In genomic region chr7:75737856-75738603, GRCh38 we compare ENCODE assay signal across 8 cellular contexts. TPM values are rescaled to one million over a fixed set of nuclear protein-coding genes. Genes with fewer than 3 reads are reported as not detected.
DNase-seq lines count a peak whose midpoint lies in the region; ATAC-seq, FAIRE-seq and TF ChIP-seq lines count a peak whose summit lies in the region.

No MANE protein-coding gene starts in this region.

- TF ChIP-seq RAD21 in HepG2 (CRISPR knock-in tag; IDR thresholded peaks at IDR 0.05), result no peak

- H3K79me2 ChIP-seq in astrocyte (ENCODE audit: insufficient read depth, low read length) (peaks cover 3% of the 10 kb centered on the region), HepG2 (ENCODE audit: insufficient read depth, low read length) (no peaks in the 10 kb centered on the region)

- peaks cover 7% of the 10 kb centered on the region; the same call in 1 of the 2 replicates for H4K20me1 ChIP-seq in BLaER1
- H4K20me1 ChIP-seq in astrocyte (ENCODE audit: insufficient read depth, low read length), result no peaks in the 10 kb centered on the region
- no peaks in the 10 kb centered on the region for H4K20me1 ChIP-seq in HepG2 (ENCODE audit: insufficient read depth, low read length)

- in situ Hi-C loops in HepG2 (cut with HindIII; ENCODE audit: extremely low pct_ligation_motif_present, low pct_unique_long_range_greater_than_20kb) (no loop called here), GM13977 (cut with MboI; ENCODE audit: low pct_unique_long_range_greater_than_20kb, low sequenced_read_pairs, unreplicated experiment) (no loop called here)

- peak overlapping the region; percentile 98 for H3K4me2 ChIP-seq in BLaER1
- H3K4me2 ChIP-seq in astrocyte (ENCODE audit: low read length), result peak overlapping the region; percentile 100
- H3K4me2 ChIP-seq in HepG2 (ENCODE audit: low read depth, low read length), result peak overlapping the region; percentile 91

- FAIRE-seq in astrocyte (lab: Jason Lieb, UNC) (no peak), HepG2 (lab: Jason Lieb, UNC) (no peak)

- H3K4me1 Mint-ChIP-seq in HFFc6 (ENCODE audit: low read depth), result peaks cover 41% of the 10 kb centered on the region
- H3K4me1 Mint-ChIP-seq in astrocyte (ENCODE audit: low read depth, unreplicated experiment), result peaks cover 7% of the 10 kb centered on the region

- H3K27ac ChIP-seq in BLaER1, result peak overlapping the region; percentile 82
- peak overlapping the region; percentile 56 for H3K27ac ChIP-seq in astrocyte (ENCODE audit: low read depth, low read length)
- H3K27ac ChIP-seq in HepG2 (ENCODE audit: extremely low read length, insufficient read depth, low read length), result no peak overlapping the region
- no peak overlapping the region for H3K27ac ChIP-seq in thymus (ENCODE audit: low read depth)

- H3K9ac ChIP-seq in BLaER1, result peak overlapping the region; percentile 86
- peak overlapping the region; percentile 92 for H3K9ac ChIP-seq in astrocyte (ENCODE audit: low read length)
- H3K9ac ChIP-seq in HepG2 (ENCODE audit: insufficient read depth, low read depth, low read length), result peak overlapping the region; percentile 78

- peak; percentile 11 for DNase-seq in HFFc6
- DNase-seq in astrocyte (ENCODE audit: low read depth), result no peak
- no peak for DNase-seq in HepG2 (ENCODE audit: low spot score)
- DNase-seq in HK-2 (ENCODE audit: unreplicated experiment), result no peak
- DNase-seq in GM13977 (ENCODE audit: low spot score), result no peak

- H3K4me1 ChIP-seq in BLaER1 (peaks cover 71% of the 10 kb centered on the region), astrocyte (ENCODE audit: insufficient read depth, low read length) (peaks cover 22% of the 10 kb centered on the region), HepG2 (ENCODE audit: insufficient read depth, low read length) (peaks cover 38% of the 10 kb centered on the region), thymus (ENCODE audit: control insufficient read depth, insufficient read depth, low read length) (peaks cover 5% of the 10 kb centered on the region)

- H3K9me3 Mint-ChIP-seq in HFFc6, result no peaks in the 10 kb centered on the region
- no peaks in the 10 kb centered on the region for H3K9me3 Mint-ChIP-seq in astrocyte (ENCODE audit: unreplicated experiment)

- TF ChIP-seq POLR2A in HepG2 (IDR thresholded peaks at IDR 0.05; ENCODE audit: insufficient read depth in 1 of 2, low read depth in 2 of 2, low read length in 2 of 2), result no peak

- H3K36me3 ChIP-seq in BLaER1 (peaks cover 10% of the 10 kb centered on the region; the same call in 1 of the 2 replicates), astrocyte (ENCODE audit: insufficient read depth, low read length) (no peaks in the 10 kb centered on the region), HepG2 (replicated peaks in 1 of 2; ENCODE audit: control insufficient read depth in 1 of 2, insufficient read depth in 2 of 2, low read length in 2 of 2) (no peaks in the 10 kb centered on the region), thymus (ENCODE audit: control insufficient read depth, insufficient read depth) (no peaks in the 10 kb centered on the region)

- H2AFZ ChIP-seq in astrocyte (ENCODE audit: low read depth, low read length) (peak overlapping the region; percentile 98), HepG2 (ENCODE audit: low read length) (no peak overlapping the region)

- peak overlapping the region; percentile 93 for H3K4me3 Mint-ChIP-seq in HFFc6
- H3K4me3 Mint-ChIP-seq in astrocyte (ENCODE audit: unreplicated experiment), result peak overlapping the region; percentile 92

- 3% methylated on average over 15 of the region's 18 CpGs for WGBS in HepG2 (ENCODE audit: low lambda C conversion rate)
- whole genome bisulfite sequencing in thymus, result 20% methylated on average over 18 of the region's 18 CpGs

- intact Hi-C loops in HepG2 (cut with micrococcal nuclease; ENCODE audit: unreplicated experiment), result no loop called here

- TF ChIP-seq EP300 in HepG2 (IDR thresholded peaks at IDR 0.05; ENCODE audit: low read depth in 2 of 2, low read length in 2 of 2) (no peak), HepG2 (CRISPR knock-in tag; IDR thresholded peaks at IDR 0.05; ENCODE audit: borderline replicate concordance) (no peak)

- no peaks in the 10 kb centered on the region for H3K9me3 ChIP-seq in BLaER1
- H3K9me3 ChIP-seq in astrocyte (ENCODE audit: insufficient read depth, low read depth, low read length), result no peaks in the 10 kb centered on the region
- no peaks in the 10 kb centered on the region for H3K9me3 ChIP-seq in HepG2 (ENCODE audit: low read length)
- no peaks in the 10 kb centered on the region for H3K9me3 ChIP-seq in thymus (ENCODE audit: control insufficient read depth)

- BruUV-seq in HepG2 (replicated peaks; lab: Mats Ljungman, UMichigan), result no TSS peak

- peak overlapping the region; percentile 94 for H3K4me3 ChIP-seq in BLaER1
- H3K4me3 ChIP-seq in astrocyte (ENCODE audit: insufficient read depth, low read depth, low read length), result peak overlapping the region; percentile 91
- H3K4me3 ChIP-seq in HepG2 (replicated peaks in 1 of 3; ENCODE audit: insufficient read depth in 1 of 3, low read depth in 2 of 3, low read length in 3 of 3), result peak overlapping the region; percentile 86 to 96 (median 95)
- peak overlapping the region; percentile 58 for H3K4me3 ChIP-seq in thymus (ENCODE audit: low read length)

- peak overlapping the region; percentile 74 for H3K27ac Mint-ChIP-seq in HFFc6
- H3K27ac Mint-ChIP-seq in astrocyte (ENCODE audit: unreplicated experiment), result no peak overlapping the region

- no peak for TF ChIP-seq CTCF in HFFc6 (IDR thresholded peaks at IDR 0.05)
- TF ChIP-seq CTCF in astrocyte (IDR thresholded peaks at IDR 0.05; ENCODE audit: insufficient read depth, low read depth, low read length), result no peak
- no peak for TF ChIP-seq CTCF in HepG2 (CRISPR knock-in tag; IDR thresholded peaks at IDR 0.05)
- no peak for TF ChIP-seq CTCF in GM13977 (IDR thresholded peaks at IDR 0.05; ENCODE audit: extremely low read depth, insufficient read depth, missing control alignments)

- POLR2A ChIA-PET in HepG2 (lab: Yijun Ruan, JAX), result interaction anchor here (1.6 kb wide), 1 partner anchor 61 kb away, joined by 5 read pairs; no protein-coding TSS in a partner anchor

- CTCF ChIA-PET in HepG2 (lab: Yijun Ruan, JAX; ENCODE audit: low intra/inter-chr PET ratio, low total read pairs), result no interaction called here

- H3K27me3 ChIP-seq in BLaER1, result no peaks in the 10 kb centered on the region
- H3K27me3 ChIP-seq in astrocyte (ENCODE audit: insufficient read depth, low read length), result no peaks in the 10 kb centered on the region
- H3K27me3 ChIP-seq in HepG2 (ENCODE audit: control insufficient read depth in 1 of 2, insufficient read depth in 2 of 2, low read length in 2 of 2), result no peaks in the 10 kb centered on the region; a peak in 1 of 5 replicates
- peaks cover 4% of the 10 kb centered on the region for H3K27me3 ChIP-seq in thymus (ENCODE audit: control insufficient read depth, insufficient read depth)

- H3K36me3 Mint-ChIP-seq in HFFc6 (ENCODE audit: low read depth), result no peaks in the 10 kb centered on the region
- no peaks in the 10 kb centered on the region for H3K36me3 Mint-ChIP-seq in astrocyte (ENCODE audit: low read depth, unreplicated experiment)

- ATAC-seq in HepG2 (no peak), HG03039 (IDR thresholded peaks at IDR 0.05; ENCODE audit: unreplicated experiment) (no peak)

- H3K27me3 Mint-ChIP-seq in HFFc6 (ENCODE audit: insufficient read depth) (peaks cover 3% of the 10 kb centered on the region; the same call in 1 of the 2 replicates), astrocyte (ENCODE audit: low read depth, unreplicated experiment) (peaks cover 3% of the 10 kb centered on the region)

RNA-seq across cellular contexts. Expression of gene HIP1, which starts 0.7 kb away (rescaled TPM):
- total RNA-seq in HFFc6 (2021; fragmentation: NEBNext Ultra II Directional; extraction: Animal tissue kit (Norgen Biotek cat#: 25700)), result 10 to 100 TPM; 15.1 to 32.2 (median 28.7) TPM
- total RNA-seq in astrocyte (14.0 and 15.4 TPM in 2 replicates), HepG2 (2016; rRNA removed; fragmentation: Illumina TruSeq; extraction: Trizol) (4.5 and 8.6 TPM in 2 replicates)
- 1.3 TPM in 2 replicates for total RNA-seq in HepG2 (2016; cell fraction: cytosol; rRNA removed; fragmentation: Illumina TruSeq; extraction: Trizol; ENCODE audit: low read depth)
- 4.2 and 4.3 TPM in 2 replicates for total RNA-seq in HepG2 (2016; cell fraction: insoluble cytoplasmic fraction; rRNA removed; fragmentation: Illumina TruSeq; extraction: Trizol)
- 1.5 and 2.5 TPM in 2 replicates for total RNA-seq in HepG2 (2016; cell fraction: membrane; rRNA removed; fragmentation: Illumina TruSeq; extraction: Trizol)
- total RNA-seq in HepG2 (2016; cell fraction: nucleus; rRNA removed; fragmentation: Illumina TruSeq; extraction: Trizol), result 4.3 and 7.1 TPM in 2 replicates
- polyA plus RNA-seq in HepG2 (2011; rRNA removed) (6.2 TPM in 2 replicates), thymus (3.5 TPM)
- polyA plus RNA-seq in HepG2 (2011; cell fraction: cytosol; rRNA removed), result 4.0 and 5.3 TPM in 2 replicates
- polyA plus RNA-seq in HepG2 (2011; cell fraction: nucleus; rRNA removed), result 5.9 and 7.6 TPM in 2 replicates
- polyA plus RNA-seq in HepG2 (2012), result 3.9 and 4.2 TPM in 2 replicates
- polyA plus RNA-seq in HepG2 (2016; cell fraction: cytosol; fragmentation: Illumina TruSeq; extraction: Trizol; ENCODE audit: low read depth), result 1.1 and 1.5 TPM in 2 replicates
- polyA plus RNA-seq in HepG2 (2016; cell fraction: insoluble cytoplasmic fraction; fragmentation: Illumina TruSeq; extraction: Trizol; ENCODE audit: low read depth), result 3.4 and 4.0 TPM in 2 replicates
- 1.0 and 1.9 TPM in 2 replicates for polyA plus RNA-seq in HepG2 (2016; cell fraction: membrane; fragmentation: Illumina TruSeq; extraction: Trizol; ENCODE audit: low read depth)
- polyA plus RNA-seq in HepG2 (2016; cell fraction: nucleus; fragmentation: Illumina TruSeq; extraction: Trizol; ENCODE audit: insufficient read depth, low read depth), result 5.3 and 6.5 TPM in 2 replicates
- polyA minus RNA-seq in HepG2 (2011; rRNA and poly(A)+ RNA removed; ENCODE audit: low replicate concordance), result 20.5 and 48.7 TPM in 2 replicates
- polyA minus RNA-seq in HepG2 (2011; cell fraction: cytosol; rRNA and poly(A)+ RNA removed), result 5.5 and 6.4 TPM in 2 replicates
- 11.1 and 11.6 TPM in 2 replicates for polyA minus RNA-seq in HepG2 (2011; cell fraction: nucleus; rRNA and poly(A)+ RNA removed)

RNA-seq across cellular contexts. Expression of gene CCL26, which starts 34.0 kb away (rescaled TPM):
- 1 to 10 TPM; 2.9 to 6.3 (median 4.4) TPM for total RNA-seq in HFFc6 (2021; fragmentation: NEBNext Ultra II Directional; extraction: Animal tissue kit (Norgen Biotek cat#: 25700))
- total RNA-seq in astrocyte, result not detected in 2 replicates
- not detected in 2 replicates for total RNA-seq in HepG2 (2016; rRNA removed; fragmentation: Illumina TruSeq; extraction: Trizol)
- total RNA-seq in HepG2 (2016; cell fraction: cytosol; rRNA removed; fragmentation: Illumina TruSeq; extraction: Trizol; ENCODE audit: low read depth), result not detected in 2 replicates
- 0.26 TPM in 1 of 2 replicates, not detected in the other for total RNA-seq in HepG2 (2016; cell fraction: insoluble cytoplasmic fraction; rRNA removed; fragmentation: Illumina TruSeq; extraction: Trizol)
- not detected in 2 replicates for total RNA-seq in HepG2 (2016; cell fraction: membrane; rRNA removed; fragmentation: Illumina TruSeq; extraction: Trizol)
- not detected in 2 replicates for total RNA-seq in HepG2 (2016; cell fraction: nucleus; rRNA removed; fragmentation: Illumina TruSeq; extraction: Trizol)
- 0.16 TPM in 2 replicates for polyA plus RNA-seq in HepG2 (2011; rRNA removed)
- not detected in 2 replicates for polyA plus RNA-seq in HepG2 (2011; cell fraction: cytosol; rRNA removed)
- not detected in 2 replicates for polyA plus RNA-seq in HepG2 (2011; cell fraction: nucleus; rRNA removed)
- not detected in 2 replicates for polyA plus RNA-seq in HepG2 (2012)
- polyA plus RNA-seq in HepG2 (2016; cell fraction: cytosol; fragmentation: Illumina TruSeq; extraction: Trizol; ENCODE audit: low read depth), result not detected in 2 replicates
- polyA plus RNA-seq in HepG2 (2016; cell fraction: insoluble cytoplasmic fraction; fragmentation: Illumina TruSeq; extraction: Trizol; ENCODE audit: low read depth), result not detected in 2 replicates
- not detected in 2 replicates for polyA plus RNA-seq in HepG2 (2016; cell fraction: membrane; fragmentation: Illumina TruSeq; extraction: Trizol; ENCODE audit: low read depth)
- not detected in 2 replicates for polyA plus RNA-seq in HepG2 (2016; cell fraction: nucleus; fragmentation: Illumina TruSeq; extraction: Trizol; ENCODE audit: insufficient read depth, low read depth)
- 2.8 TPM in 1 of 2 replicates, not detected in the other for polyA minus RNA-seq in HepG2 (2011; rRNA and poly(A)+ RNA removed; ENCODE audit: low replicate concordance)
- polyA minus RNA-seq in HepG2 (2011; cell fraction: cytosol; rRNA and poly(A)+ RNA removed), result not detected in 2 replicates
- not detected in 2 replicates for polyA minus RNA-seq in HepG2 (2011; cell fraction: nucleus; rRNA and poly(A)+ RNA removed)
- polyA plus RNA-seq in thymus, result 3.1 TPM

Comparison
In these comparisons a context has a peak if more than half of its experiments do, and no peak if none do; other contexts are left out.
1. H3K27ac ChIP-seq: peak in BLaER1 (single experiment) and astrocyte (single experiment); none in HepG2 (single experiment) and thymus (single experiment).
2. Peak in every context shown above with its lines, with median percentiles within 50 percentile points of each other: H3K4me2 ChIP-seq, H3K4me3 ChIP-seq and H3K9ac ChIP-seq.